In the genomic region with DNA sequence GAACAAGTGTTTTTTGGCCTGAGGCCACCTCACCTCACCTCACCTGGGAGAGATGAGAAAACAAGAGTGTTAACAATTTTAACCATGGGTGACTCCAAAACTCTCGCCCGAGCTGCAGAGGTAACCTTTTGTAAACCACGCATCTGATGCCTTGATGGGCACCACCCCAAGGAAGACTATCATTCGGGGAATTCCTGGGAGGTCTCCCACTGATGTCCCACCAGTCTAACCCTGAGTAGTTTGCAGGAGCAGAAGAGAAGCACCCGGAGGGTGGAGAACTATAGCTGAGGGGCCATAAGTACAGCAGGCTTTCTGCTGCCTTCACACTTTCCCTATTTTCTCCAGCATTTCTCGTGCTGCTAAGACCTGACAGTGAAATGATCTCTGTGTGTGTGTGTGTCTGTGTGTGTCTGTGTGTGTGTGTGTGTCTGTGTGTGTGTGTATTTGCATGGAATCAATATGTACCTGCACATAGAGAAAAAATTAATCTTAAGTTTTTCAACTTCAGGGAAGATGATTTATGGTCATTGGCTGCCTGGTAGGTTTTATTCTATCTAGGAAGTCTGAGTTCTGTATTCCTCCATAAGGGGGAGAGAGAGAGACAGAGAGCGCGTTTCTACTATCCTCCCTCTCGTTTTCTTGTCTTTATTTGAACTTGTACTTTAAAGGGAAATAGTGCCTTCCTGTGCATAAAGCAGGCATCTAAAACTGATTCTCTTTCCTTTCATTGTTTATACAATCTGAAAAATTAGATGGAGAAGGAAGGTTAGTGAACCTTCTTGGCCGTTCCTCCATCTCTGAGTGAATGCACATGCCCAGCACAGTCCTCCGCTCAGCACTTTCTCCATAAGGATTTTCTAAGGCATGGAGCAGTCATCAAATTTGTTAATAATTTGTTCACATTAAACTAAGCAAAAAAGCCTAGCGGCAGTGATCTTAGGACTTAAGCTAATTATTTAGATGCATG, we compare ENCODE assay signal across 2 cellular contexts.
TF ChIP-seq lines count a peak whose summit lies in the region.

No MANE protein-coding gene starts in this region.

TF ChIP-seq in GM23338, 12 proteins besides CTCF, POLR2A, EP300 and RAD21 (continued from another document):
- TF ChIP-seq, protein P1, sequence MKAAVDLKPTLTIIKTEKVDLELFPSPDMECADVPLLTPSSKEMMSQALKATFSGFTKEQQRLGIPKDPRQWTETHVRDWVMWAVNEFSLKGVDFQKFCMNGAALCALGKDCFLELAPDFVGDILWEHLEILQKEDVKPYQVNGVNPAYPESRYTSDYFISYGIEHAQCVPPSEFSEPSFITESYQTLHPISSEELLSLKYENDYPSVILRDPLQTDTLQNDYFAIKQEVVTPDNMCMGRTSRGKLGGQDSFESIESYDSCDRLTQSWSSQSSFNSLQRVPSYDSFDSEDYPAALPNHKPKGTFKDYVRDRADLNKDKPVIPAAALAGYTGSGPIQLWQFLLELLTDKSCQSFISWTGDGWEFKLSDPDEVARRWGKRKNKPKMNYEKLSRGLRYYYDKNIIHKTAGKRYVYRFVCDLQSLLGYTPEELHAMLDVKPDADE (IDR thresholded peaks at IDR 0.05), result no peak
- TF ChIP-seq EZH2 (IDR thresholded peaks at IDR 0.05; ENCODE audit: low read depth, unreplicated experiment) (no peak), POLR2AphosphoS5 (IDR thresholded peaks at IDR 0.05; ENCODE audit: low read depth) (no peak), ZNF114 (CRISPR knock-in tag; IDR thresholded peaks at IDR 0.05) (no peak), STAT1 (IDR thresholded peaks at IDR 0.05; ENCODE audit: unreplicated experiment) (no peak), CREB1 (CRISPR knock-in tag; IDR thresholded peaks at IDR 0.05; ENCODE audit: low read depth) (no peak), EZH2phosphoT487 (IDR thresholded peaks at IDR 0.05; ENCODE audit: unreplicated experiment) (no peak), ZNF331 (CRISPR knock-in tag; IDR thresholded peaks at IDR 0.05; ENCODE audit: low read depth) (no peak)
- TF ChIP-seq, protein P2, sequence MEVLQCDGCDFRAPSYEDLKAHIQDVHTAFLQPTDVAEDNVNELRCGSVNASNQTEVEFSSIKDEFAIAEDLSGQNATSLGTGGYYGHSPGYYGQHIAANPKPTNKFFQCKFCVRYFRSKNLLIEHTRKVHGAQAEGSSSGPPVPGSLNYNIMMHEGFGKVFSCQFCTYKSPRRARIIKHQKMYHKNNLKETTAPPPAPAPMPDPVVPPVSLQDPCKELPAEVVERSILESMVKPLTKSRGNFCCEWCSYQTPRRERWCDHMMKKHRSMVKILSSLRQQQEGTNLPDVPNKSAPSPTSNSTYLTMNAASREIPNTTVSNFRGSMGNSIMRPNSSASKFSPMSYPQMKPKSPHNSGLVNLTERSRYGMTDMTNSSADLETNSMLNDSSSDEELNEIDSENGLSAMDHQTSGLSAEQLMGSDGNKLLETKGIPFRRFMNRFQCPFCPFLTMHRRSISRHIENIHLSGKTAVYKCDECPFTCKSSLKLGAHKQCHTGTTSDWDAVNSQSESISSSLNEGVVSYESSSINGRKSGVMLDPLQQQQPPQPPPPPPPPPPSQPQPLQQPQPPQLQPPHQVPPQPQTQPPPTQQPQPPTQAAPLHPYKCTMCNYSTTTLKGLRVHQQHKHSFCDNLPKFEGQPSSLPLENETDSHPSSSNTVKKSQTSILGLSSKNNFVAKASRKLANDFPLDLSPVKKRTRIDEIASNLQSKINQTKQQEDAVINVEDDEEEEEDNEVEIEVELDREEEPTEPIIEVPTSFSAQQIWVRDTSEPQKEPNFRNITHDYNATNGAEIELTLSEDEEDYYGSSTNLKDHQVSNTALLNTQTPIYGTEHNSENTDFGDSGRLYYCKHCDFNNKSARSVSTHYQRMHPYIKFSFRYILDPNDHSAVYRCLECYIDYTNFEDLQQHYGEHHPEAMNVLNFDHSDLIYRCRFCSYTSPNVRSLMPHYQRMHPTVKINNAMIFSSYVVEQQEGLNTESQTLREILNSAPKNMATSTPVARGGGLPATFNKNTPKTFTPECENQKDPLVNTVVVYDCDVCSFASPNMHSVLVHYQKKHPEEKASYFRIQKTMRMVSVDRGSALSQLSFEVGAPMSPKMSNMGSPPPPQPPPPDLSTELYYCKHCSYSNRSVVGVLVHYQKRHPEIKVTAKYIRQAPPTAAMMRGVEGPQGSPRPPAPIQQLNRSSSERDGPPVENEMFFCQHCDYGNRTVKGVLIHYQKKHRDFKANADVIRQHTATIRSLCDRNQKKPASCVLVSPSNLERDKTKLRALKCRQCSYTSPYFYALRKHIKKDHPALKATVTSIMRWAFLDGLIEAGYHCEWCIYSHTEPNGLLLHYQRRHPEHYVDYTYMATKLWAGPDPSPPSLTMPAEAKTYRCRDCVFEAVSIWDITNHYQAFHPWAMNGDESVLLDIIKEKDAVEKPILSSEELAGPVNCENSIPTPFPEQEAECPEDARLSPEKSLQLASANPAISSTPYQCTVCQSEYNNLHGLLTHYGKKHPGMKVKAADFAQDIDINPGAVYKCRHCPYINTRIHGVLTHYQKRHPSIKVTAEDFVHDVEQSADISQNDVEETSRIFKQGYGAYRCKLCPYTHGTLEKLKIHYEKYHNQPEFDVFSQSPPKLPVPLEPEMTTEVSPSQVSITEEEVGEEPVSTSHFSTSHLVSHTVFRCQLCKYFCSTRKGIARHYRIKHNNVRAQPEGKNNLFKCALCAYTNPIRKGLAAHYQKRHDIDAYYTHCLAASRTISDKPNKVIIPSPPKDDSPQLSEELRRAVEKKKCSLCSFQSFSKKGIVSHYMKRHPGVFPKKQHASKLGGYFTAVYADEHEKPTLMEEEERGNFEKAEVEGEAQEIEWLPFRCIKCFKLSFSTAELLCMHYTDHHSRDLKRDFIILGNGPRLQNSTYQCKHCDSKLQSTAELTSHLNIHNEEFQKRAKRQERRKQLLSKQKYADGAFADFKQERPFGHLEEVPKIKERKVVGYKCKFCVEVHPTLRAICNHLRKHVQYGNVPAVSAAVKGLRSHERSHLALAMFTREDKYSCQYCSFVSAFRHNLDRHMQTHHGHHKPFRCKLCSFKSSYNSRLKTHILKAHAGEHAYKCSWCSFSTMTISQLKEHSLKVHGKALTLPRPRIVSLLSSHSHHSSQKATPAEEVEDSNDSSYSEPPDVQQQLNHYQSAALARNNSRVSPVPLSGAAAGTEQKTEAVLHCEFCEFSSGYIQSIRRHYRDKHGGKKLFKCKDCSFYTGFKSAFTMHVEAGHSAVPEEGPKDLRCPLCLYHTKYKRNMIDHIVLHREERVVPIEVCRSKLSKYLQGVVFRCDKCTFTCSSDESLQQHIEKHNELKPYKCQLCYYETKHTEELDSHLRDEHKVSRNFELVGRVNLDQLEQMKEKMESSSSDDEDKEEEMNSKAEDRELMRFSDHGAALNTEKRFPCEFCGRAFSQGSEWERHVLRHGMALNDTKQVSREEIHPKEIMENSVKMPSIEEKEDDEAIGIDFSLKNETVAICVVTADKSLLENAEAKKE (CRISPR knock-in tag; IDR thresholded peaks at IDR 0.05), result no peak
TF ChIP-seq in GM23338: peak in this region for 0.

TF ChIP-seq in WTC11, 78 proteins besides CTCF, POLR2A, EP300 and RAD21 (continued from another document):
- TF ChIP-seq TEAD1 (CRISPR knock-in tag; IDR thresholded peaks at IDR 0.05) (no peak), GABPB1 (CRISPR knock-in tag; IDR thresholded peaks at IDR 0.05) (no peak)
- TF ChIP-seq, protein P3, sequence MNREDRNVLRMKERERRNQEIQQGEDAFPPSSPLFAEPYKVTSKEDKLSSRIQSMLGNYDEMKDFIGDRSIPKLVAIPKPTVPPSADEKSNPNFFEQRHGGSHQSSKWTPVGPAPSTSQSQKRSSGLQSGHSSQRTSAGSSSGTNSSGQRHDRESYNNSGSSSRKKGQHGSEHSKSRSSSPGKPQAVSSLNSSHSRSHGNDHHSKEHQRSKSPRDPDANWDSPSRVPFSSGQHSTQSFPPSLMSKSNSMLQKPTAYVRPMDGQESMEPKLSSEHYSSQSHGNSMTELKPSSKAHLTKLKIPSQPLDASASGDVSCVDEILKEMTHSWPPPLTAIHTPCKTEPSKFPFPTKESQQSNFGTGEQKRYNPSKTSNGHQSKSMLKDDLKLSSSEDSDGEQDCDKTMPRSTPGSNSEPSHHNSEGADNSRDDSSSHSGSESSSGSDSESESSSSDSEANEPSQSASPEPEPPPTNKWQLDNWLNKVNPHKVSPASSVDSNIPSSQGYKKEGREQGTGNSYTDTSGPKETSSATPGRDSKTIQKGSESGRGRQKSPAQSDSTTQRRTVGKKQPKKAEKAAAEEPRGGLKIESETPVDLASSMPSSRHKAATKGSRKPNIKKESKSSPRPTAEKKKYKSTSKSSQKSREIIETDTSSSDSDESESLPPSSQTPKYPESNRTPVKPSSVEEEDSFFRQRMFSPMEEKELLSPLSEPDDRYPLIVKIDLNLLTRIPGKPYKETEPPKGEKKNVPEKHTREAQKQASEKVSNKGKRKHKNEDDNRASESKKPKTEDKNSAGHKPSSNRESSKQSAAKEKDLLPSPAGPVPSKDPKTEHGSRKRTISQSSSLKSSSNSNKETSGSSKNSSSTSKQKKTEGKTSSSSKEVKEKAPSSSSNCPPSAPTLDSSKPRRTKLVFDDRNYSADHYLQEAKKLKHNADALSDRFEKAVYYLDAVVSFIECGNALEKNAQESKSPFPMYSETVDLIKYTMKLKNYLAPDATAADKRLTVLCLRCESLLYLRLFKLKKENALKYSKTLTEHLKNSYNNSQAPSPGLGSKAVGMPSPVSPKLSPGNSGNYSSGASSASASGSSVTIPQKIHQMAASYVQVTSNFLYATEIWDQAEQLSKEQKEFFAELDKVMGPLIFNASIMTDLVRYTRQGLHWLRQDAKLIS (CRISPR knock-in tag; IDR thresholded peaks at IDR 0.05; ENCODE audit: borderline replicate concordance), result no peak
